Comparison of ENCODE assay signal across 18 cellular contexts in genomic region chr15:98755138-98755537, GRCh38.
DNase-seq lines count a peak whose midpoint lies in the region; ATAC-seq and TF ChIP-seq lines count a peak whose summit lies in the region.
"Had no signal": no experiment of that assay in that cellular context is flagged by ENCODE, and none has a peak within 500 bp of the region (broad histone marks: within the 10 kb centered on the region; RNA-seq: fewer than 3 reads in every experiment).

No MANE protein-coding gene starts in this region.

- H3K4me2 ChIP-seq in GM23338, result no peak overlapping the region

- no peaks in the 10 kb centered on the region for H3K36me3 ChIP-seq in GM23338 (ENCODE audit: insufficient read depth)
- H3K36me3 ChIP-seq: Peyer's patch had no signal

- H3F3A ChIP-seq in GM23338 (replicated peaks; ENCODE audit: low read depth), result no peaks in the 10 kb centered on the region

- no peaks in the 10 kb centered on the region for H3K9me2 ChIP-seq in GM23338 (ENCODE audit: insufficient read depth)

- H3K79me2 ChIP-seq in GM23338 (replicated peaks; ENCODE audit: insufficient read depth), result peaks cover 100% of the 10 kb centered on the region
- H3K79me2 ChIP-seq: parathyroid adenoma had no signal

- H3K27ac Mint-ChIP-seq in GM23338 (peak overlapping the region; percentile 5; the same call in 1 of the 2 replicates), osteocyte (ENCODE audit: unreplicated experiment) (peak overlapping the region; percentile 83)
- H3K27ac Mint-ChIP-seq: activated naive CD8-positive, alpha-beta T cell had no signal

- H3K9me3 Mint-ChIP-seq in GM23338 (no peaks in the 10 kb centered on the region; the same call in 1 of the 3 replicates), osteocyte (ENCODE audit: unreplicated experiment) (no peaks in the 10 kb centered on the region)

- CTCF ChIA-PET in RWPE1 (lab: Yijun Ruan, JAX), result no interaction called here

- H3K4me1 Mint-ChIP-seq in GM23338 (peaks cover 50% of the 10 kb centered on the region), osteocyte (ENCODE audit: unreplicated experiment) (peaks cover 64% of the 10 kb centered on the region)

- H3K4me3 Mint-ChIP-seq in GM23338 (no peak overlapping the region), osteocyte (ENCODE audit: unreplicated experiment) (peak overlapping the region; percentile 50)
- H3K4me3 Mint-ChIP-seq: activated naive CD8-positive, alpha-beta T cell had no signal

- H3K27ac ChIP-seq in GM23338 (ENCODE audit: low read depth) (no peak overlapping the region), RWPE1 (peak overlapping the region; percentile 64)
- H3K27ac ChIP-seq: parathyroid adenoma had no signal

- DNase-seq in GM23338 (ENCODE audit: low spot score) (no peak), RWPE1 (ENCODE audit: low spot score) (peak; percentile 22), epithelial cell of esophagus (ENCODE audit: low read depth) (peak; percentile 56), osteocyte (ENCODE audit: extremely low spot score, unreplicated experiment) (no peak), HuH-7.5 (ENCODE audit: low spot score) (no peak)
- DNase-seq in stimulated activated CD8-positive, alpha-beta memory T cell treated with anti-CD3 and anti-CD28 coated beads, Interleukin-4, amount 100 ng/mL, for 48 hours, result no peak
- no peak for DNase-seq in central memory CD4-positive, alpha-beta T cell
- DNase-seq: Calu3; effector memory CD4-positive, alpha-beta T cell; NCI-H1048; Peyer's patch; stimulated activated CD4-positive, alpha-beta T cell treated with anti-CD3 and anti-CD28 coated beads, Interleukin-4, amount 100 ng/mL, for 1 hour; SW 1271 had no signal

- H3K4me1 ChIP-seq in GM23338 (ENCODE audit: insufficient read depth), result peaks cover 42% of the 10 kb centered on the region
- H3K4me1 ChIP-seq: parathyroid adenoma, Peyer's patch had no signal

- ATAC-seq in GM23338 (no peak), HG03039 (IDR thresholded peaks at IDR 0.05; ENCODE audit: unreplicated experiment) (no peak)
- ATAC-seq: GM12878, K562 had no signal

- H3K36me3 Mint-ChIP-seq in GM23338 (ENCODE audit: low read depth) (0 out of 3 replicates have a peak, but pooled peaks cover 3% of the 10 kb centered on the region), osteocyte (ENCODE audit: unreplicated experiment) (no peaks in the 10 kb centered on the region)
- H3K36me3 Mint-ChIP-seq: activated naive CD8-positive, alpha-beta T cell had no signal

- H3K4me3 ChIP-seq in GM23338 (no peak overlapping the region), epithelial cell of esophagus (ENCODE audit: low read length) (no peak overlapping the region)
- H3K4me3 ChIP-seq: GM12878, K562, Peyer's patch had no signal

- H4K20me1 ChIP-seq in GM23338 (replicated peaks; ENCODE audit: insufficient read depth), result peaks cover 59% of the 10 kb centered on the region; the same call in 1 of the 2 replicates

- no peak overlapping the region for H2AFZ ChIP-seq in GM23338
- H2AFZ ChIP-seq: parathyroid adenoma had no signal

- TF ChIP-seq CTCF in GM23338 (conservative IDR thresholded peaks at IDR 0.05; ENCODE audit: low read depth in 2 of 2) (no peak), RWPE1 (conservative IDR thresholded peaks at IDR 0.05; ENCODE audit: low read depth) (no peak), epithelial cell of esophagus (IDR thresholded peaks at IDR 0.05; ENCODE audit: insufficient read depth, low read depth, low read length, missing control alignments) (no peak), osteocyte (IDR thresholded peaks at IDR 0.05) (no peak)

- no peaks in the 10 kb centered on the region for H3K27me3 ChIP-seq in GM23338 (ENCODE audit: insufficient read depth)
- H3K27me3 ChIP-seq: Peyer's patch had no signal

- H3K27me3 Mint-ChIP-seq in GM23338 (ENCODE audit: insufficient read depth, low read depth, poor library complexity) (peaks cover 2% of the 10 kb centered on the region), osteocyte (ENCODE audit: unreplicated experiment) (no peaks in the 10 kb centered on the region)
- H3K27me3 Mint-ChIP-seq: activated naive CD8-positive, alpha-beta T cell had no signal

- POLR2A ChIA-PET in RWPE1 (lab: Yijun Ruan, JAX; ENCODE audit: low non-redundant PET), result no interaction called here

TF ChIP-seq in GM23338, 12 proteins besides CTCF, POLR2A, EP300 and RAD21 (continues in another document):
- TF ChIP-seq NANOG (IDR thresholded peaks at IDR 0.05; ENCODE audit: borderline replicate concordance), result no peak
- TF ChIP-seq JUNB (IDR thresholded peaks at IDR 0.05; ENCODE audit: unreplicated experiment), result no peak
- TF ChIP-seq EZH2phosphoT487 (IDR thresholded peaks at IDR 0.05; ENCODE audit: unreplicated experiment), result no peak
- no peak for TF ChIP-seq STAT1 (IDR thresholded peaks at IDR 0.05; ENCODE audit: unreplicated experiment)
- no peak for TF ChIP-seq ZNF114 (CRISPR knock-in tag; IDR thresholded peaks at IDR 0.05)
- TF ChIP-seq CREB1 (CRISPR knock-in tag; IDR thresholded peaks at IDR 0.05; ENCODE audit: low read depth), result no peak
- TF ChIP-seq ZNF462 (CRISPR knock-in tag; IDR thresholded peaks at IDR 0.05), result no peak
- no peak for TF ChIP-seq EZH2 (IDR thresholded peaks at IDR 0.05; ENCODE audit: low read depth, unreplicated experiment)
- no peak for TF ChIP-seq ETS1 (IDR thresholded peaks at IDR 0.05)
- no peak for TF ChIP-seq POLR2AphosphoS5 (IDR thresholded peaks at IDR 0.05; ENCODE audit: low read depth)

Comparison
In these comparisons a context has a peak if more than half of its experiments do, and no peak if none do; other contexts are left out.
1. DNase-seq: peak in RWPE1 (single experiment) and epithelial cell of esophagus (single experiment); none in GM23338 (single experiment), osteocyte (single experiment), stimulated activated CD8-positive, alpha-beta memory T cell treated with anti-CD3 and anti-CD28 coated beads, Interleukin-4, amount 100 ng/mL, for 48 hours (single experiment), HuH-7.5 (single experiment) and central memory CD4-positive, alpha-beta T cell (single experiment).